In genomic region chr4:76974150-76974549, GRCh38 we compare ENCODE assay signal across 34 cellular contexts. TPM values are rescaled to one million over a fixed set of nuclear protein-coding genes. Genes with fewer than 3 reads are reported as not detected.
DNase-seq lines count a peak whose midpoint lies in the region; ATAC-seq, FAIRE-seq and TF ChIP-seq lines count a peak whose summit lies in the region.
"Had no signal": no experiment of that assay in that cellular context is flagged by ENCODE, and none has a peak within 500 bp of the region (broad histone marks: within the 10 kb centered on the region; RNA-seq: fewer than 3 reads in every experiment).

No MANE protein-coding gene starts in this region.

- H3K27ac ChIP-seq in small intestine (ENCODE audit: low read depth in 1 of 2, low read length in 1 of 2): no peak overlapping the region
- H3K27ac ChIP-seq: A549, cardiac muscle cell, colonic mucosa, epithelial cell of prostate, left ventricle myocardium inferior, ovary, spleen, transverse colon, WERI-Rb-1 had no signal

- DNase-seq in EH (ENCODE audit: low read depth) (peak; percentile 44), HFFc6 (no peak), osteocyte (ENCODE audit: extremely low spot score, unreplicated experiment) (no peak), iPS-NIHi11 (ENCODE audit: low spot score) (no peak), DMS79 (lab: John Stamatoyannopoulos, UW) (no peak), small intestine (no peak)
- DNase-seq in effector memory CD8-positive, alpha-beta T cell: no peak
- DNase-seq: activated CD4-positive, alpha-beta T cell treated with anti-CD3 and anti-CD28 coated beads for 48 hours; amygdala; CD4-positive, alpha-beta T cell; colonic mucosa; DND-41; effector CD8-positive, alpha-beta T cell; H9; left ventricle myocardium inferior; naive thymus-derived CD4-positive, alpha-beta T cell; NCI-H1930; NCI-H510A treated with DMSO at 0.1 percent for 48 hours; ovary; retina; spleen; stimulated activated CD8-positive, alpha-beta memory T cell treated with anti-CD3 and anti-CD28 coated beads, Interleukin-4, amount 100 ng/mL, for 48 hours; T1000; transverse colon; WERI-Rb-1 had no signal

- no peaks in the 10 kb centered on the region for H3K36me3 ChIP-seq in small intestine (ENCODE audit: control insufficient read depth in 2 of 2, insufficient read depth in 2 of 2, low read length in 2 of 2)
- H3K36me3 ChIP-seq: cardiac muscle cell, colonic mucosa, left ventricle myocardium inferior, ovary, spleen, transverse colon, WERI-Rb-1 had no signal

- H3K4me3 Mint-ChIP-seq in HFFc6: peak overlapping the region; percentile 59
- no peak overlapping the region for H3K4me3 Mint-ChIP-seq in brain
- no peak overlapping the region for H3K4me3 Mint-ChIP-seq in osteocyte (ENCODE audit: unreplicated experiment)
- H3K4me3 Mint-ChIP-seq in effector memory CD8-positive, alpha-beta T cell: no peak overlapping the region
- H3K4me3 Mint-ChIP-seq: activated naive CD4-positive, alpha-beta T cell treated with anti-CD3 and anti-CD28 coated beads, Interleukin-2, amount 50 U/mL, for 24 hours; CD4-positive, alpha-beta T cell; H9; mesothelial cell of epicardium; naive thymus-derived CD4-positive, alpha-beta T cell had no signal

- TF ChIP-seq CTCF in HFFc6 (IDR thresholded peaks at IDR 0.05) (no peak), brain (conservative IDR thresholded peaks at IDR 0.05) (no peak), osteocyte (IDR thresholded peaks at IDR 0.05) (no peak)

- FAIRE-seq in small intestine (lab: Jason Lieb, UNC): no peak
- FAIRE-seq: A549, GM19239, islet of Langerhans had no signal

- peaks cover 64% of the 10 kb centered on the region for H3K36me3 Mint-ChIP-seq in HFFc6 (ENCODE audit: low read depth)
- peaks cover 52% of the 10 kb centered on the region for H3K36me3 Mint-ChIP-seq in brain
- peaks cover 33% of the 10 kb centered on the region for H3K36me3 Mint-ChIP-seq in osteocyte (ENCODE audit: unreplicated experiment)
- H3K36me3 Mint-ChIP-seq in effector memory CD8-positive, alpha-beta T cell (ENCODE audit: insufficient read depth): peaks cover 9% of the 10 kb centered on the region

- H3K27me3 Mint-ChIP-seq in HFFc6 (ENCODE audit: insufficient read depth) (peaks cover 8% of the 10 kb centered on the region), brain (peaks cover 4% of the 10 kb centered on the region), osteocyte (ENCODE audit: unreplicated experiment) (no peaks in the 10 kb centered on the region)
- no peaks in the 10 kb centered on the region for H3K27me3 Mint-ChIP-seq in effector memory CD8-positive, alpha-beta T cell
- H3K27me3 Mint-ChIP-seq: activated naive CD4-positive, alpha-beta T cell treated with anti-CD3 and anti-CD28 coated beads, Interleukin-2, amount 50 U/mL, for 24 hours; CD4-positive, alpha-beta T cell had no signal

- H3K4me1 ChIP-seq in small intestine (ENCODE audit: control insufficient read depth in 2 of 2, insufficient read depth in 1 of 2, low read depth in 1 of 2, low read length in 1 of 2): no peaks in the 10 kb centered on the region

- 88 to 97% (median 93%) methylated on average over 2 of the region's 2 CpGs for WGBS in small intestine, 3 donors

- H3K4me1 Mint-ChIP-seq in HFFc6 (ENCODE audit: low read depth) (peaks cover 85% of the 10 kb centered on the region), brain (peaks cover 83% of the 10 kb centered on the region), osteocyte (ENCODE audit: unreplicated experiment) (peaks cover 82% of the 10 kb centered on the region)
- peaks cover 12 to 24% of the 10 kb centered on the region in 2 donors for H3K4me1 Mint-ChIP-seq in effector memory CD8-positive, alpha-beta T cell (ENCODE audit: low read depth in 2 of 2)

- no peaks in the 10 kb centered on the region for H3K27me3 ChIP-seq in small intestine (ENCODE audit: control insufficient read depth in 2 of 2, insufficient read depth in 2 of 2, low read length in 2 of 2)
- H3K27me3 ChIP-seq: cardiac muscle cell, colonic mucosa, ovary, spleen, transverse colon had no signal

- H3K27ac Mint-ChIP-seq in HFFc6 (peak overlapping the region; percentile 71), brain (peak overlapping the region in 3 of 5 experiments; percentile 45 to 75 (median 53)), osteocyte (ENCODE audit: unreplicated experiment) (peak overlapping the region; percentile 66)
- no peak overlapping the region for H3K27ac Mint-ChIP-seq in effector memory CD8-positive, alpha-beta T cell
- H3K27ac Mint-ChIP-seq: activated naive CD4-positive, alpha-beta T cell treated with anti-CD3 and anti-CD28 coated beads, Interleukin-2, amount 50 U/mL, for 24 hours; activated T-helper 2 cell treated with anti-CD3 and anti-CD28 coated beads, Interferon-gamma antibody, Interleukin-2, Interleukin-4, amounts not matched to agents 10 μg/mL and 5 μg/mL and 100 μg/mL, durations not matched to agents 14 hours and 24 hours and 36 hours; CD4-positive, alpha-beta T cell; H9; mesothelial cell of epicardium had no signal

- no peaks in the 10 kb centered on the region for H3K9me3 ChIP-seq in small intestine (ENCODE audit: control insufficient read depth, low read depth)
- H3K9me3 ChIP-seq: A549, colonic mucosa, left ventricle myocardium inferior, ovary, spleen, transverse colon had no signal

- peaks cover 4% of the 10 kb centered on the region for H3K9me3 Mint-ChIP-seq in HFFc6
- peaks cover 0 to 5% (median 0%) of the 10 kb centered on the region in 5 experiments for H3K9me3 Mint-ChIP-seq in brain
- no peaks in the 10 kb centered on the region for H3K9me3 Mint-ChIP-seq in osteocyte (ENCODE audit: unreplicated experiment)
- no peaks in the 10 kb centered on the region for H3K9me3 Mint-ChIP-seq in effector memory CD8-positive, alpha-beta T cell
- H3K9me3 Mint-ChIP-seq: activated naive CD4-positive, alpha-beta T cell treated with anti-CD3 and anti-CD28 coated beads, Interleukin-2, amount 50 U/mL, for 24 hours; activated T-helper 2 cell treated with anti-CD3 and anti-CD28 coated beads, Interferon-gamma antibody, Interleukin-2, Interleukin-4, amounts not matched to agents 10 μg/mL and 5 μg/mL and 100 μg/mL, durations not matched to agents 14 hours and 24 hours and 36 hours; CD4-positive, alpha-beta T cell; H9; mesothelial cell of epicardium had no signal

- H3K4me3 ChIP-seq in small intestine (ENCODE audit: low read depth in 1 of 2, low read length in 2 of 2): no peak overlapping the region
- H3K4me3 ChIP-seq: A549, cardiac muscle cell, colonic mucosa, left ventricle myocardium inferior, ovary, spleen, transverse colon had no signal

- no peak for ATAC-seq in effector memory CD8-positive, alpha-beta T cell (replicated peaks)
- ATAC-seq: A549; naive thymus-derived CD4-positive, alpha-beta T cell had no signal

RNA-seq across cellular contexts. Expression of gene SEPTIN11, which starts 24.6 kb away (rescaled TPM):
- total RNA-seq in HFFc6 (2021; fragmentation: NEBNext Ultra II Directional; extraction: Animal tissue kit (Norgen Biotek cat#: 25700)): 100 to 1,000 TPM; 563 to 907 (median 620) TPM
- 35.8 TPM for polyA plus RNA-seq in brain (ENCODE audit: insufficient read depth, low read depth, low replicate concordance)
- 460 and 476 TPM in 2 replicates for total RNA-seq in osteocyte
- 10 to 100 TPM; 19.0 to 33.0 (median 21.1) TPM for polyA plus RNA-seq in small intestine

Comparison
In these comparisons a context has a peak if more than half of its experiments do, and no peak if none do; other contexts are left out.
1. H3K27ac Mint-ChIP-seq: peak in HFFc6 (single experiment), brain (3 of 5) and osteocyte (single experiment); none in effector memory CD8-positive, alpha-beta T cell (0 of 2).